Comparison of ENCODE assay signal across 7 cellular contexts in genomic region chr16:75462804-75463203, GRCh38. TPM values are rescaled to one million over a fixed set of nuclear protein-coding genes. Genes with fewer than 3 reads are reported as not detected.
A peak's percentile ranks its signal among the peaks of the same experiment; 100 is the strongest.
DNase-seq lines count a peak whose midpoint lies in the region; ATAC-seq and TF ChIP-seq lines count a peak whose summit lies in the region.

No MANE protein-coding gene starts in this region.

- H3K27me3 ChIP-seq in brain microvascular endothelial cell (replicated peaks) (no peaks in the 10 kb centered on the region), osteoblast (ENCODE audit: insufficient read depth, low read length) (no peaks in the 10 kb centered on the region)

- in situ Hi-C loops in brain microvascular endothelial cell (cut with HindIII; ENCODE audit: low pct_ligation_motif_present, low sequenced_read_pairs), result no loop called here

- H3K9me3 ChIP-seq in osteoblast (ENCODE audit: low read depth, low read length), result no peaks in the 10 kb centered on the region

- no peaks in the 10 kb centered on the region for H3K36me3 ChIP-seq in brain microvascular endothelial cell (replicated peaks)
- H3K36me3 ChIP-seq in osteoblast (ENCODE audit: insufficient read depth, low read length), result no peaks in the 10 kb centered on the region

- H3K79me2 ChIP-seq in osteoblast (ENCODE audit: insufficient read depth, low read length), result peaks cover 63% of the 10 kb centered on the region

- DNase-seq in brain microvascular endothelial cell, result no peak
- DNase-seq in osteoblast (ENCODE audit: insufficient read length, low spot score, missing footprints), result no peak
- DNase-seq in NCI-H1092 treated with DMSO at 0.1 percent for 48 hours (lab: John Stamatoyannopoulos, UW), result no peak
- DNase-seq in left lobe of liver (ENCODE audit: low spot score), result no peak
- no peak for DNase-seq in activated CD8-positive, alpha-beta memory T cell treated with anti-CD3 and anti-CD28 coated beads, Interleukin-2, amount 50 U/mL, for 48 hours

- peak; percentile 35 for ATAC-seq in GM18520 (IDR thresholded peaks at IDR 0.05; ENCODE audit: unreplicated experiment)
- ATAC-seq in HG03378 (IDR thresholded peaks at IDR 0.05; ENCODE audit: unreplicated experiment), result peak; percentile 30
- ATAC-seq in left lobe of liver, result no peak

- H4K20me1 ChIP-seq in osteoblast (ENCODE audit: insufficient read depth, low read length), result peaks cover 24% of the 10 kb centered on the region

- H3K27ac ChIP-seq in brain microvascular endothelial cell (no peak overlapping the region), osteoblast (ENCODE audit: low read depth, low read length) (no peak overlapping the region)

- H3K4me2 ChIP-seq in osteoblast (ENCODE audit: insufficient read depth, low read length), result peak overlapping the region; percentile 86

- no peaks in the 10 kb centered on the region for H3K4me1 ChIP-seq in osteoblast (ENCODE audit: insufficient read depth, low read length)

- H3K4me3 ChIP-seq in brain microvascular endothelial cell (ENCODE audit: low read depth, low read length), result peak overlapping the region; percentile 82
- H3K4me3 ChIP-seq in osteoblast (ENCODE audit: insufficient read depth, low read length), result no peak overlapping the region

- TF ChIP-seq CTCF in brain microvascular endothelial cell (IDR thresholded peaks at IDR 0.05; ENCODE audit: low read depth, low read length, missing control alignments) (no peak), osteoblast (IDR thresholded peaks at IDR 0.05; ENCODE audit: extremely low read depth, low read depth, low read length) (no peak)

- H2AFZ ChIP-seq in osteoblast (ENCODE audit: low read length), result no peak overlapping the region

RNA-seq across cellular contexts. Expression of gene TMEM170A, which starts 1.7 kb away (rescaled TPM):
- 11.6 and 13.6 TPM in 2 replicates for total RNA-seq in osteoblast
- total RNA-seq in left lobe of liver, result 10.5 TPM

RNA-seq across cellular contexts. Expression of gene CFDP1, which starts 29.5 kb away (rescaled TPM):
- total RNA-seq in osteoblast, result 37.7 and 41.3 TPM in 2 replicates
- total RNA-seq in left lobe of liver, result 27.7 TPM

RNA-seq across cellular contexts. Expression of gene CHST6, which starts 32.4 kb away (rescaled TPM):
- 1.1 and 1.5 TPM in 2 replicates for total RNA-seq in osteoblast
- 0.15 TPM for total RNA-seq in left lobe of liver
